Comparison of ENCODE assay signal across 8 cellular contexts in genomic region chr7:157432957-157433576, GRCh38.
A peak's percentile ranks its signal among the peaks of the same experiment; 100 is the strongest.
DNase-seq lines count a peak whose midpoint lies in the region; ATAC-seq and TF ChIP-seq lines count a peak whose summit lies in the region.

No MANE protein-coding gene starts in this region.

- intact Hi-C loops in OCI-LY7 (cut with micrococcal nuclease; ENCODE audit: unreplicated experiment), result loop anchor here (1.0 to 10.0 kb wide), 4 partner anchors 41 to 922 kb away; no protein-coding TSS in a partner anchor

- no peak overlapping the region for H3K9ac ChIP-seq in parathyroid adenoma

- no peaks in the 10 kb centered on the region for H3K9me3 ChIP-seq in CD8-positive, alpha-beta memory T cell (ENCODE audit: low read length)
- H3K9me3 ChIP-seq in OCI-LY7 (ENCODE audit: low read length) (no peaks in the 10 kb centered on the region), parathyroid adenoma (ENCODE audit: control insufficient read depth, low read length) (no peaks in the 10 kb centered on the region)

- peak overlapping the region in 2 of 8 donors; percentile 37 to 64 for H3K27ac Mint-ChIP-seq in CD8-positive, alpha-beta memory T cell

- H2AFZ ChIP-seq in OCI-LY7 (ENCODE audit: low read length), result no peak overlapping the region
- peak overlapping the region; percentile 60 for H2AFZ ChIP-seq in parathyroid adenoma

- H3K4me2 ChIP-seq in OCI-LY7 (ENCODE audit: low read length), result no peak overlapping the region
- peak overlapping the region; percentile 5 for H3K4me2 ChIP-seq in parathyroid adenoma (ENCODE audit: low read length)

- H3K4me3 ChIP-seq in CD8-positive, alpha-beta memory T cell (ENCODE audit: low read length), result no peak overlapping the region
- no peak overlapping the region for H3K4me3 ChIP-seq in OCI-LY7 (ENCODE audit: low read depth, low read length, poor library complexity, severe bottlenecking)
- peak overlapping the region; percentile 28 to 51 for H3K4me3 ChIP-seq in foreskin fibroblast (ENCODE audit: low read depth in 1 of 2, low read length in 2 of 2)
- H3K4me3 ChIP-seq in parathyroid adenoma (ENCODE audit: low read depth, low read length), result no peak overlapping the region

- no peak overlapping the region for H3K27ac ChIP-seq in CD8-positive, alpha-beta memory T cell (ENCODE audit: low read depth, low read length)
- H3K27ac ChIP-seq in OCI-LY7 (ENCODE audit: low read depth, low read length, poor library complexity, severe bottlenecking), result no peak overlapping the region
- no peak overlapping the region for H3K27ac ChIP-seq in parathyroid adenoma

- peak overlapping the region in 5 of 7 donors; percentile 2 to 63 (median 29) for H3K4me3 Mint-ChIP-seq in CD8-positive, alpha-beta memory T cell

- CTCF ChIA-PET in CD8-positive, alpha-beta memory T cell (lab: Charles Lee), result interaction anchor here (0.8 to 1.3 kb wide), 6 partner anchors 18 to 281 kb away, joined by 3 to 5 read pairs (median 4); no protein-coding TSS in a partner anchor
- CTCF ChIA-PET in OCI-LY7 (lab: Charles Lee; ENCODE audit: unreplicated experiment), result no interaction called here

- H3K79me2 ChIP-seq in OCI-LY7 (ENCODE audit: insufficient read depth, low read depth, low read length) (no peaks in the 10 kb centered on the region), parathyroid adenoma (no peaks in the 10 kb centered on the region)

- H4K20me1 ChIP-seq in OCI-LY7 (ENCODE audit: insufficient read depth, low read length), result no peaks in the 10 kb centered on the region

- no peaks in the 10 kb centered on the region for H3K27me3 ChIP-seq in CD8-positive, alpha-beta memory T cell (ENCODE audit: insufficient read depth, low read length, poor library complexity, severe bottlenecking)
- no peaks in the 10 kb centered on the region for H3K27me3 ChIP-seq in parathyroid adenoma (ENCODE audit: control insufficient read depth, insufficient read depth, low read length)

- POLR2A ChIA-PET in CD8-positive, alpha-beta memory T cell (lab: Charles Lee), result no interaction called here
- POLR2A ChIA-PET in OCI-LY7 (lab: Charles Lee), result no interaction called here

- no peaks in the 10 kb centered on the region for H3K9me3 Mint-ChIP-seq in CD8-positive, alpha-beta memory T cell

- no peaks in the 10 kb centered on the region for H3K36me3 Mint-ChIP-seq in CD8-positive, alpha-beta memory T cell

- peak; percentile 27 to 66 (median 43) for DNase-seq in CD8-positive, alpha-beta memory T cell
- DNase-seq in OCI-LY7 (ENCODE audit: low spot score) (peak; percentile 38), activated T-helper 1 cell treated with Interleukin-2 at 50 U/mL for 16 hours (ENCODE audit: low read depth) (peak; percentile 22), foreskin fibroblast (peak; percentile 25 to 65)

- ATAC-seq in HG02852 (IDR thresholded peaks at IDR 0.05; ENCODE audit: unreplicated experiment), result peak; percentile 46
- ATAC-seq in HG03565 (IDR thresholded peaks at IDR 0.05; ENCODE audit: unreplicated experiment), result no peak
- no peak for ATAC-seq in HG02840 (IDR thresholded peaks at IDR 0.05; ENCODE audit: low FRiP score, unreplicated experiment)

- H3K4me1 ChIP-seq in CD8-positive, alpha-beta memory T cell (ENCODE audit: insufficient read depth, low read length), result peaks cover 10% of the 10 kb centered on the region
- no peaks in the 10 kb centered on the region for H3K4me1 ChIP-seq in OCI-LY7 (ENCODE audit: insufficient read depth, low read length, poor library complexity, severe bottlenecking)
- H3K4me1 ChIP-seq in parathyroid adenoma, result no peaks in the 10 kb centered on the region

- peaks cover 0 to 7% of the 10 kb centered on the region in 2 donors for H3K27me3 Mint-ChIP-seq in CD8-positive, alpha-beta memory T cell

- H3K9me2 ChIP-seq in OCI-LY7 (ENCODE audit: insufficient read depth, low read length), result no peaks in the 10 kb centered on the region

- TF ChIP-seq CTCF in OCI-LY7 (conservative IDR thresholded peaks at IDR 0.05; ENCODE audit: low read length) (peak; percentile 85), foreskin fibroblast (IDR thresholded peaks at IDR 0.05; ENCODE audit: low read depth, low read length) (peak; percentile 71), parathyroid adenoma (IDR thresholded peaks at IDR 0.05) (peak; percentile 56)

- H3K4me1 Mint-ChIP-seq in CD8-positive, alpha-beta memory T cell, result peaks cover 12 to 15% (median 12%) of the 10 kb centered on the region in 3 donors

- BruUV-seq in OCI-LY7 (replicated peaks; lab: Mats Ljungman, UMichigan), result no TSS peak

- H3K36me3 ChIP-seq in CD8-positive, alpha-beta memory T cell (ENCODE audit: insufficient read depth, low read length), result no peaks in the 10 kb centered on the region
- H3K36me3 ChIP-seq in OCI-LY7 (ENCODE audit: insufficient read depth, low read length), result no peaks in the 10 kb centered on the region
- no peaks in the 10 kb centered on the region for H3K36me3 ChIP-seq in parathyroid adenoma (ENCODE audit: control insufficient read depth, insufficient read depth, low read length)

Comparison
In these comparisons a context has a peak if more than half of its experiments do, and no peak if none do; other contexts are left out.
1. H3K4me3 ChIP-seq: peak in foreskin fibroblast (2 of 2); none in CD8-positive, alpha-beta memory T cell (single experiment), OCI-LY7 (single experiment) and parathyroid adenoma (single experiment).
2. Peak in every context shown above with its lines, with median percentiles within 50 percentile points of each other: DNase-seq and CTCF ChIP-seq.